ENCODE assay signal across 8 cellular contexts in genomic region chr6:96520039-96520850, GRCh38. TPM values are rescaled to one million over a fixed set of nuclear protein-coding genes. Genes with fewer than 3 reads are reported as not detected.
A peak's percentile ranks its signal among the peaks of the same experiment; 100 is the strongest.
DNase-seq lines count a peak whose midpoint lies in the region; ATAC-seq, FAIRE-seq and TF ChIP-seq lines count a peak whose summit lies in the region.

No MANE protein-coding gene starts in this region.

- H4K20me1 ChIP-seq in GM12878 (ENCODE audit: control insufficient read depth, insufficient read depth) = no peaks in the 10 kb centered on the region

- no peak for TF ChIP-seq POLR2A in A549 (IDR thresholded peaks at IDR 0.05; ENCODE audit: low read length)
- TF ChIP-seq POLR2A in GM12878 (IDR thresholded peaks at IDR 0.05; ENCODE audit: low read depth, low read length) = no peak

- peak overlapping the region; percentile 96; a peak in 5 of 6 replicates for H3K27ac ChIP-seq in A549
- H3K27ac ChIP-seq in HUES6 (ENCODE audit: low read depth, low read length) = peak overlapping the region; percentile 94
- H3K27ac ChIP-seq in GM12878 (ENCODE audit: control insufficient read depth, insufficient read depth) = peak overlapping the region; percentile 96; the same call in 1 of the 2 replicates
- no peak overlapping the region for H3K27ac ChIP-seq in lower lobe of right lung

- TF ChIP-seq RAD21 in A549 (conservative IDR thresholded peaks at IDR 0.05 in 1 of 2, IDR thresholded peaks at IDR 0.05 in 1 of 2) = no peak
- no peak for TF ChIP-seq RAD21 in GM12878 (IDR thresholded peaks at IDR 0.05; ENCODE audit: insufficient read depth, low read depth, low read length)

- peak overlapping the region; percentile 86; the same call in 1 of the 2 replicates for H2AFZ ChIP-seq in GM12878 (ENCODE audit: control insufficient read depth, low read depth, low read length)

- ATAC-seq in A549 = no peak
- no peak for ATAC-seq in GM12878
- ATAC-seq in lower lobe of right lung = no peak

- peaks cover 21% of the 10 kb centered on the region for H3K4me1 ChIP-seq in A549
- H3K4me1 ChIP-seq in HUES6 (ENCODE audit: control insufficient read depth, insufficient read depth, low read length) = peaks cover 25% of the 10 kb centered on the region
- H3K4me1 ChIP-seq in GM12878 (ENCODE audit: control insufficient read depth, insufficient read depth, low read length) = no peaks in the 10 kb centered on the region
- peaks cover 27% of the 10 kb centered on the region for H3K4me1 ChIP-seq in lower lobe of right lung

- H3K9ac ChIP-seq in HUES6 (ENCODE audit: low read length) = peak overlapping the region; percentile 98
- peak overlapping the region; percentile 98 for H3K9ac ChIP-seq in GM12878 (ENCODE audit: control insufficient read depth, insufficient read depth, low read length)

- no peak for TF ChIP-seq CTCF in A549 (IDR thresholded peaks at IDR 0.05)
- TF ChIP-seq CTCF in GM12878 (IDR thresholded peaks at IDR 0.05 in 2 of 3, conservative IDR thresholded peaks at IDR 0.05 in 1 of 3; ENCODE audit: control insufficient read depth in 2 of 3, extremely low read depth in 1 of 3, insufficient read depth in 1 of 3, low read depth in 3 of 3, low read length in 3 of 3) = no peak
- no peak for TF ChIP-seq CTCF in lower lobe of right lung (IDR thresholded peaks at IDR 0.05)

- H3K79me2 ChIP-seq in GM12878 (ENCODE audit: control insufficient read depth, insufficient read depth, low read length) = peaks cover 43% of the 10 kb centered on the region

- peak in 1 of 2 experiments; percentile 3 for DNase-seq in A549 (ENCODE audit: low read depth in 1 of 2, low spot score in 1 of 2)
- no peak for DNase-seq in GM12878 (ENCODE audit: low read depth, low spot score)
- DNase-seq in lower lobe of right lung = no peak
- DNase-seq in DMS79 (lab: John Stamatoyannopoulos, UW) = no peak
- DNase-seq in GM03348 (ENCODE audit: low spot score) = no peak
- no peak for DNase-seq in activated effector memory CD4-positive, alpha-beta T cell treated with Interleukin-2 at 50 U/mL for 16 hours
- no peak for DNase-seq in HK-2 (ENCODE audit: unreplicated experiment)

- H3K27me3 ChIP-seq in HUES6 (ENCODE audit: control insufficient read depth, insufficient read depth, low read length) (no peaks in the 10 kb centered on the region), GM12878 (replicated peaks in 1 of 2; ENCODE audit: control insufficient read depth in 2 of 2, insufficient read depth in 2 of 2, low read length in 1 of 2) (no peaks in the 10 kb centered on the region), lower lobe of right lung (ENCODE audit: low read depth) (no peaks in the 10 kb centered on the region)

- H3K9me3 ChIP-seq in A549 (no peaks in the 10 kb centered on the region), HUES6 (ENCODE audit: control insufficient read depth, insufficient read depth, low read depth, low read length) (no peaks in the 10 kb centered on the region), GM12878 (replicated peaks; ENCODE audit: control insufficient read depth, insufficient read depth, low read length) (no peaks in the 10 kb centered on the region), lower lobe of right lung (no peaks in the 10 kb centered on the region)

- in situ Hi-C loops in GM12878 (cut with MboI) = loop anchor here (10.0 kb wide), 3 partner anchors 375 to 945 kb away; partner anchors contain the start of genes MANEA and NDUFAF4

- TF ChIP-seq EP300 in A549 (IDR thresholded peaks at IDR 0.05) = no peak
- no peak for TF ChIP-seq EP300 in GM12878 (IDR thresholded peaks at IDR 0.05; ENCODE audit: borderline replicate concordance in 1 of 2, control insufficient read depth in 1 of 2, low read depth in 2 of 2, low read length in 2 of 2)

- H3K36me3 ChIP-seq in HUES6 (ENCODE audit: control insufficient read depth, insufficient read depth, low read length) (0 out of 2 replicates have a peak, but pooled peaks cover 2% of the 10 kb centered on the region), GM12878 (ENCODE audit: control insufficient read depth in 2 of 2, insufficient read depth in 2 of 2, low read length in 1 of 2) (0 out of 4 replicates have a peak, but pooled peaks cover 0 to 1% of the 10 kb centered on the region in 2 experiments), lower lobe of right lung (peaks cover 11% of the 10 kb centered on the region)

- RAD21 ChIA-PET in GM12878 (lab: Charles Lee; ENCODE audit: unreplicated experiment) = interaction anchor here (1.0 kb wide), 1 partner anchor 84 kb away, joined by 3 read pairs; no protein-coding TSS in a partner anchor

- SMC1A ChIA-PET in GM12878 (lab: Charles Lee; ENCODE audit: uncharacterized antibody, unreplicated experiment) = interaction anchor here (0.7 to 2.0 kb wide), 6 partner anchors 8 to 402 kb away, joined by 3 to 14 read pairs (median 4); no protein-coding TSS in a partner anchor

- intact Hi-C loops in GM12878 (cut with micrococcal nuclease; ENCODE audit: unreplicated experiment) (loop anchor here (5.0 kb wide), 2 partner anchors 92 to 943 kb away; partner anchors contain the start of gene MANEA), lower lobe of right lung (cut with DNase I) (no loop called here)

- WGBS in A549 (ENCODE audit: missing lambda C conversion rate) = 50% methylated on average over 7 of the region's 7 CpGs
- 39% methylated on average over 7 of the region's 7 CpGs for WGBS in GM12878 (ENCODE audit: insufficient coverage, insufficient replicate concordance, low lambda C conversion rate, missing lambda C conversion rate)

- no TSS peak for BruUV-seq in GM12878 (replicated peaks; lab: Mats Ljungman, UMichigan)

- POLR2A ChIA-PET in A549 (lab: Yijun Ruan, JAX) (no interaction called here), GM12878 (lab: Charles Lee) (no interaction called here)

- CTCF ChIA-PET in A549 (lab: Yijun Ruan, JAX) = no interaction called here
- CTCF ChIA-PET in GM12878 (lab: Yijun Ruan, JAX) = no interaction called here

- H3K4me2 ChIP-seq in A549 = peak overlapping the region; percentile 94
- H3K4me2 ChIP-seq in GM12878 (ENCODE audit: control insufficient read depth, insufficient read depth) = peak overlapping the region; percentile 95

- H3K4me3 ChIP-seq in A549 = peak overlapping the region; percentile 70
- H3K4me3 ChIP-seq in HUES6 (ENCODE audit: low read depth, low read length) = peak overlapping the region; percentile 93
- H3K4me3 ChIP-seq in GM12878 = peak overlapping the region; percentile 91
- peak overlapping the region; percentile 76 for H3K4me3 ChIP-seq in lower lobe of right lung

- FAIRE-seq in A549 (lab: Jason Lieb, UNC) (no peak), GM12878 (lab: Jason Lieb, UNC) (peak; percentile 73)

TF ChIP-seq in A549, 52 proteins besides CTCF, POLR2A, EP300 and RAD21 (continues in another document):
- no peak for TF ChIP-seq BHLHE40 (IDR thresholded peaks at IDR 0.05; ENCODE audit: low read depth, low read length)

TF ChIP-seq in GM12878, 131 proteins besides CTCF, POLR2A, EP300 and RAD21 (continues in another document):
- TF ChIP-seq SRF (IDR thresholded peaks at IDR 0.05; ENCODE audit: low read depth in 2 of 2, low read length in 2 of 2) = peak; percentile 41 to 80; a peak in 3 of 4 replicates

RNA-seq across cellular contexts. Expression of gene UFL1, which starts 1.4 kb away (rescaled TPM):
- polyA plus RNA-seq in A549 (2011; rRNA removed) (11.7 and 12.0 TPM in 2 replicates), A549 (2017; fragmentation: RNase III; extraction: RNeasy Plus Mini Kit Qiagen cat#74134 plus additional on column Dnase treatment) (8.5 to 9.5 TPM (median 8.8 TPM) in 3 replicates), GM12878 (2011; rRNA removed) (26.4 and 41.6 TPM in 2 replicates), GM12878 (2014; fragmentation: Illumina TruSeq; extraction: Trizol) (29.3 and 35.1 TPM in 2 replicates), GM12878 (2014; fragmentation: Nextera tagmentation; extraction: Ambion mirVana) (10 to 100 TPM; 24.5 to 29.1 TPM), GM12878 (2014; rRNA removed) (11.8 and 13.8 TPM in 2 replicates), GM12878 (2016; fragmentation: Nextera tagmentation; extraction: Ambion mirVana) (10 to 100 TPM; 23.8 to 24.2 TPM)
- polyA plus RNA-seq in A549 (2012; cell fraction: cytosol; rRNA removed) = 0.95 and 1.2 TPM in 2 replicates
- polyA plus RNA-seq in A549 (2012; cell fraction: nucleus; rRNA removed) = 1.4 and 2.4 TPM in 2 replicates
- polyA minus RNA-seq in A549 (2011; rRNA and poly(A)+ RNA removed) = 2.9 and 3.2 TPM in 2 replicates
- total RNA-seq in GM12878 (2013; cell fraction: nucleolus; rRNA removed) = 47.2 and 51.1 TPM in 2 replicates
- total RNA-seq in GM12878 (2014; rRNA removed) (18.1 and 22.8 TPM in 2 replicates), GM12878 (2014; rRNA removed; fragmentation: Illumina TruSeq; extraction: Trizol) (26.7 and 27.3 TPM in 2 replicates), GM12878 (2021) (20.7 and 21.5 TPM in 2 replicates), lower lobe of right lung (20.7 TPM)
- polyA plus RNA-seq in GM12878 (2011; ENCODE audit: low read depth) = 9.1 TPM
- 7.3 and 9.1 TPM in 2 replicates for polyA plus RNA-seq in GM12878 (2011; cell fraction: cytosol; rRNA removed)
- 22.6 and 27.1 TPM in 2 replicates for polyA plus RNA-seq in GM12878 (2011; cell fraction: nucleus; rRNA removed)
- 16.2 and 21.5 TPM in 2 replicates for polyA plus RNA-seq in GM12878 (2012)
- 11.2 and 15.0 TPM in 2 replicates for polyA minus RNA-seq in GM12878 (2011; rRNA and poly(A)+ RNA removed)
- polyA minus RNA-seq in GM12878 (2011; cell fraction: cytosol; rRNA and poly(A)+ RNA removed) = 10.0 and 10.6 TPM in 2 replicates
- polyA minus RNA-seq in GM12878 (2011; cell fraction: nucleus; rRNA and poly(A)+ RNA removed) = 11.5 and 13.7 TPM in 2 replicates

RNA-seq across cellular contexts. Expression of gene FHL5, which starts 42.7 kb away (rescaled TPM):
- polyA plus RNA-seq in A549 (2011; rRNA removed) = not detected in 2 replicates
- polyA plus RNA-seq in A549 (2012; cell fraction: cytosol; rRNA removed) = not detected in 2 replicates
- not detected in 2 replicates for polyA plus RNA-seq in A549 (2012; cell fraction: nucleus; rRNA removed)
- not detected in 3 replicates for polyA plus RNA-seq in A549 (2017; fragmentation: RNase III; extraction: RNeasy Plus Mini Kit Qiagen cat#74134 plus additional on column Dnase treatment)
- not detected in 2 replicates for polyA minus RNA-seq in A549 (2011; rRNA and poly(A)+ RNA removed)
- total RNA-seq in GM12878 (2013; cell fraction: nucleolus; rRNA removed) = not detected in 2 replicates
- not detected in 2 replicates for total RNA-seq in GM12878 (2014; rRNA removed)
- total RNA-seq in GM12878 (2014; rRNA removed; fragmentation: Illumina TruSeq; extraction: Trizol) = not detected in 2 replicates
- not detected in 2 replicates for total RNA-seq in GM12878 (2021)
- not detected for polyA plus RNA-seq in GM12878 (2011; ENCODE audit: low read depth)
- 0.16 and 0.17 TPM in 2 replicates for polyA plus RNA-seq in GM12878 (2011; rRNA removed)
- 0.05 TPM in 1 of 2 replicates, not detected in the other for polyA plus RNA-seq in GM12878 (2011; cell fraction: cytosol; rRNA removed)
- polyA plus RNA-seq in GM12878 (2011; cell fraction: nucleus; rRNA removed) = not detected in 2 replicates
- not detected in 2 replicates for polyA plus RNA-seq in GM12878 (2012)
- polyA plus RNA-seq in GM12878 (2014; fragmentation: Illumina TruSeq; extraction: Trizol) = not detected in 2 replicates
- not detected for polyA plus RNA-seq in GM12878 (2014; fragmentation: Nextera tagmentation; extraction: Ambion mirVana)
- polyA plus RNA-seq in GM12878 (2014; rRNA removed) = not detected in 2 replicates
- not detected for polyA plus RNA-seq in GM12878 (2016; fragmentation: Nextera tagmentation; extraction: Ambion mirVana)
- 0.10 TPM in 1 of 2 replicates, not detected in the other for polyA minus RNA-seq in GM12878 (2011; rRNA and poly(A)+ RNA removed)
- not detected in 2 replicates for polyA minus RNA-seq in GM12878 (2011; cell fraction: cytosol; rRNA and poly(A)+ RNA removed)
- polyA minus RNA-seq in GM12878 (2011; cell fraction: nucleus; rRNA and poly(A)+ RNA removed) = 0.12 TPM in 1 of 2 replicates, not detected in the other
- 23.7 TPM for total RNA-seq in lower lobe of right lung

Comparison
In these comparisons a context has a peak if more than half of its experiments do, and no peak if none do; other contexts are left out.
1. RNA of gene FHL5, which starts 42.7 kb away (total RNA-seq): 23.7 TPM in lower lobe of right lung (single experiment); not detected in GM12878; every median in the first group is over 10 times any median in the second.
2. Peak in every context shown above with its lines, with median percentiles within 50 percentile points of each other: H3K4me3 ChIP-seq.